Comparison of ENCODE assay signal across 22 cellular contexts in genomic region chr6:95725344-95725743, GRCh38.
DNase-seq lines count a peak whose midpoint lies in the region; ATAC-seq and TF ChIP-seq lines count a peak whose summit lies in the region.
"Had no signal": no experiment of that assay in that cellular context is flagged by ENCODE, and none has a peak within 500 bp of the region (broad histone marks: within the 10 kb centered on the region; RNA-seq: fewer than 3 reads in every experiment).

No MANE protein-coding gene starts in this region.

- peaks cover 5% of the 10 kb centered on the region for H3K9me3 Mint-ChIP-seq in MCF 10A (ENCODE audit: unreplicated experiment)
- H3K9me3 Mint-ChIP-seq in activated CD4-positive, alpha-beta T cell treated with anti-CD3 and anti-CD28 coated beads, Interleukin-2, amount 10 ng/mL, durations not matched to agents 24 days and 14 days: no peaks in the 10 kb centered on the region

- no peak for TF ChIP-seq CTCF in mammary epithelial cell (conservative IDR thresholded peaks at IDR 0.05 in 1 of 2, IDR thresholded peaks at IDR 0.05 in 1 of 2; ENCODE audit: extremely low read depth in 1 of 2, insufficient read depth in 1 of 2, low read depth in 1 of 2, low read length in 2 of 2)
- no peak for TF ChIP-seq CTCF in MCF 10A (IDR thresholded peaks at IDR 0.05; ENCODE audit: unreplicated experiment)
- no peak for TF ChIP-seq CTCF in MM.1S (IDR thresholded peaks at IDR 0.05; ENCODE audit: low read length)
- TF ChIP-seq CTCF in left lung (IDR thresholded peaks at IDR 0.05): no peak

- no peak for DNase-seq in mammary epithelial cell
- no peak for DNase-seq in MCF 10A (ENCODE audit: unreplicated experiment)
- peak; percentile 31 for DNase-seq in MM.1S
- peak; percentile 75 for DNase-seq in SK-N-DZ (ENCODE audit: low spot score)
- no peak for DNase-seq in DMS53 (lab: John Stamatoyannopoulos, UW)
- no peak for DNase-seq in left lung
- DNase-seq in activated CD4-positive, alpha-beta T cell treated with anti-CD3 and anti-CD28 coated beads, Interleukin-2, amount 10 ng/mL, durations not matched to agents 24 days and 14 days: no peak
- DNase-seq: AML-193; Caco-2; Calu3; CD4-positive, alpha-beta T cell; CD8-positive, alpha-beta T cell; DMS79; DND-41; EL; GDM1 had no signal

- H3K9me3 ChIP-seq in mammary epithelial cell (replicated peaks; ENCODE audit: insufficient read depth, low read length) (no peaks in the 10 kb centered on the region), MM.1S (replicated peaks; ENCODE audit: insufficient read depth, low read length) (no peaks in the 10 kb centered on the region), left lung (peaks cover 0 to 11% of the 10 kb centered on the region in 2 donors)
- H3K9me3 ChIP-seq: A549; BLaER1 treated with 17β-estradiol and CSF1 and Interleukin-3, amounts not matched to agents 10 nM and 100 nM had no signal

- H3K9me2 ChIP-seq in MM.1S (replicated peaks; ENCODE audit: insufficient read depth, low read length): no peaks in the 10 kb centered on the region

- no peak overlapping the region for H3K4me2 ChIP-seq in mammary epithelial cell (ENCODE audit: insufficient read depth, low read depth, low read length)
- no peak overlapping the region for H3K4me2 ChIP-seq in MM.1S (ENCODE audit: low read depth, low read length)
- H3K4me2 ChIP-seq: A549; BLaER1 treated with 17β-estradiol and CSF1 and Interleukin-3, amounts not matched to agents 10 nM and 100 nM had no signal

- H3K27me3 Mint-ChIP-seq in MCF 10A (ENCODE audit: insufficient read depth, unreplicated experiment): peaks cover 22% of the 10 kb centered on the region
- no peaks in the 10 kb centered on the region for H3K27me3 Mint-ChIP-seq in activated CD4-positive, alpha-beta T cell treated with anti-CD3 and anti-CD28 coated beads, Interleukin-2, amount 10 ng/mL, durations not matched to agents 24 days and 14 days
- H3K27me3 Mint-ChIP-seq: B cell; CD4-positive, alpha-beta T cell had no signal

- no peak overlapping the region for H3K27ac Mint-ChIP-seq in MCF 10A (ENCODE audit: low read depth, unreplicated experiment)
- H3K27ac Mint-ChIP-seq in activated CD4-positive, alpha-beta T cell treated with anti-CD3 and anti-CD28 coated beads, Interleukin-2, amount 10 ng/mL, durations not matched to agents 24 days and 14 days: no peak overlapping the region
- H3K27ac Mint-ChIP-seq: B cell; CD4-positive, alpha-beta T cell; CD8-positive, alpha-beta T cell had no signal

- H3K27ac ChIP-seq in mammary epithelial cell (ENCODE audit: insufficient read depth, low read depth, low read length) (no peak overlapping the region), MM.1S (ENCODE audit: low read length) (no peak overlapping the region), left lung (no peak overlapping the region)
- H3K27ac ChIP-seq: 22Rv1; A549; BLaER1 treated with 17β-estradiol and CSF1 and Interleukin-3, amounts not matched to agents 10 nM and 100 nM; C4-2B had no signal

- intact Hi-C loops in mammary epithelial cell (cut with micrococcal nuclease) (no loop called here), MCF 10A (cut with micrococcal nuclease) (no loop called here), left lung (cut with DNase I) (no loop called here)
- intact Hi-C loops in activated CD4-positive, alpha-beta T cell treated with anti-CD3 and anti-CD28 coated beads, Interleukin-2, amount 10 ng/mL, durations not matched to agents 24 days and 14 days (cut with micrococcal nuclease): no loop called here

- H4K20me1 ChIP-seq in mammary epithelial cell (ENCODE audit: insufficient read depth, low read length) (no peaks in the 10 kb centered on the region), MM.1S (ENCODE audit: insufficient read depth, low read length) (no peaks in the 10 kb centered on the region)
- H4K20me1 ChIP-seq: BLaER1 treated with 17β-estradiol and CSF1 and Interleukin-3, amounts not matched to agents 10 nM and 100 nM had no signal

- ATAC-seq in left lung: no peak
- ATAC-seq: A549; CD8-positive, alpha-beta T cell; GM12878 had no signal

- H3K27me3 ChIP-seq in mammary epithelial cell (ENCODE audit: insufficient read depth, low read length) (no peaks in the 10 kb centered on the region), MM.1S (replicated peaks; ENCODE audit: insufficient read depth, low read length) (no peaks in the 10 kb centered on the region), left lung (no peaks in the 10 kb centered on the region)
- H3K27me3 ChIP-seq: BLaER1 treated with 17β-estradiol and CSF1 and Interleukin-3, amounts not matched to agents 10 nM and 100 nM had no signal

- WGBS in mammary epithelial cell (ENCODE audit: low coverage, missing lambda C conversion rate): 47% methylated on average over 2 of the region's 2 CpGs

- H3K36me3 ChIP-seq in mammary epithelial cell (ENCODE audit: insufficient read depth, low read length): no peaks in the 10 kb centered on the region
- H3K36me3 ChIP-seq in MM.1S (replicated peaks; ENCODE audit: insufficient read depth, low read length): no peaks in the 10 kb centered on the region
- no peaks in the 10 kb centered on the region for H3K36me3 ChIP-seq in left lung
- H3K36me3 ChIP-seq: BLaER1 treated with 17β-estradiol and CSF1 and Interleukin-3, amounts not matched to agents 10 nM and 100 nM had no signal

- H3K4me3 Mint-ChIP-seq in MCF 10A (ENCODE audit: unreplicated experiment): no peak overlapping the region
- H3K4me3 Mint-ChIP-seq in activated CD4-positive, alpha-beta T cell treated with anti-CD3 and anti-CD28 coated beads, Interleukin-2, amount 10 ng/mL, durations not matched to agents 24 days and 14 days: no peak overlapping the region
- H3K4me3 Mint-ChIP-seq: B cell; CD4-positive, alpha-beta T cell; CD8-positive, alpha-beta T cell had no signal

- POLR2A ChIA-PET in MCF 10A (lab: Yijun Ruan, JAX): no interaction called here

- H2AFZ ChIP-seq in mammary epithelial cell (ENCODE audit: low read depth, low read length): peak overlapping the region; percentile 65
- H2AFZ ChIP-seq in MM.1S (ENCODE audit: low read length): no peak overlapping the region

- H3K4me1 ChIP-seq in mammary epithelial cell (ENCODE audit: insufficient read depth, low read length) (peaks cover 12% of the 10 kb centered on the region), MM.1S (ENCODE audit: low read length) (no peaks in the 10 kb centered on the region), left lung (no peaks in the 10 kb centered on the region)
- H3K4me1 ChIP-seq: A549; BLaER1 treated with 17β-estradiol and CSF1 and Interleukin-3, amounts not matched to agents 10 nM and 100 nM; Caco-2 had no signal

- CTCF ChIA-PET in mammary epithelial cell (lab: Charles Lee; ENCODE audit: low non-redundant PET): no interaction called here
- CTCF ChIA-PET in MCF 10A (lab: Yijun Ruan, JAX): no interaction called here

- no peaks in the 10 kb centered on the region for H3K36me3 Mint-ChIP-seq in MCF 10A (ENCODE audit: insufficient read depth, unreplicated experiment)
- no peaks in the 10 kb centered on the region for H3K36me3 Mint-ChIP-seq in activated CD4-positive, alpha-beta T cell treated with anti-CD3 and anti-CD28 coated beads, Interleukin-2, amount 10 ng/mL, durations not matched to agents 24 days and 14 days (ENCODE audit: low read depth)
- H3K36me3 Mint-ChIP-seq: CD8-positive, alpha-beta T cell had no signal

- BruUV-seq in mammary epithelial cell (replicated peaks; lab: Mats Ljungman, UMichigan) (no TSS peak), MCF 10A (replicated peaks; lab: Mats Ljungman, UMichigan) (no TSS peak)

- no peaks in the 10 kb centered on the region for H3K79me2 ChIP-seq in mammary epithelial cell (ENCODE audit: insufficient read depth, low read length)
- no peaks in the 10 kb centered on the region for H3K79me2 ChIP-seq in MM.1S (ENCODE audit: low read length)

- dilution Hi-C loops in mammary epithelial cell (cut with HindIII; ENCODE audit: low sequenced_read_pairs): no loop called here

- H3K4me3 ChIP-seq in mammary epithelial cell (replicated peaks in 1 of 3; ENCODE audit: insufficient read depth in 1 of 3, low read depth in 2 of 3, low read length in 3 of 3) (no peak overlapping the region), MM.1S (ENCODE audit: low read length) (no peak overlapping the region), left lung (no peak overlapping the region)
- H3K4me3 ChIP-seq: A549; BLaER1 treated with 17β-estradiol and CSF1 and Interleukin-3, amounts not matched to agents 10 nM and 100 nM; GM12878 had no signal

- no peaks in the 10 kb centered on the region for H3K4me1 Mint-ChIP-seq in MCF 10A (ENCODE audit: insufficient read depth, unreplicated experiment)
- no peaks in the 10 kb centered on the region for H3K4me1 Mint-ChIP-seq in activated CD4-positive, alpha-beta T cell treated with anti-CD3 and anti-CD28 coated beads, Interleukin-2, amount 10 ng/mL, durations not matched to agents 24 days and 14 days
- H3K4me1 Mint-ChIP-seq: B cell had no signal

- no peaks in the 10 kb centered on the region for H3F3A ChIP-seq in MM.1S (ENCODE audit: insufficient read depth, low read length)

- in situ Hi-C loops in mammary epithelial cell (cut with MboI; ENCODE audit: low sequenced_read_pairs in 2 of 2): no loop called here

- H3K9ac ChIP-seq in mammary epithelial cell (ENCODE audit: insufficient read depth, low read length) (no peak overlapping the region), MM.1S (ENCODE audit: low read length) (no peak overlapping the region)
- H3K9ac ChIP-seq: BLaER1 treated with 17β-estradiol and CSF1 and Interleukin-3, amounts not matched to agents 10 nM and 100 nM had no signal

Comparison
In these comparisons a context has a peak if more than half of its experiments do, and no peak if none do; other contexts are left out.
1. DNase-seq: peak in MM.1S (single experiment) and SK-N-DZ (single experiment); none in mammary epithelial cell (single experiment), MCF 10A (single experiment), DMS53 (single experiment), left lung (0 of 2) and activated CD4-positive, alpha-beta T cell treated with anti-CD3 and anti-CD28 coated beads, Interleukin-2, amount 10 ng/mL, durations not matched to agents 24 days and 14 days (single experiment).